ENCODE assay signal across 6 cellular contexts in genomic region chr4:141669501-141669900, GRCh38.
"Had no signal": no experiment of that assay in that cellular context is flagged by ENCODE, and none has a peak within 500 bp of the region (broad histone marks: within the 10 kb centered on the region; RNA-seq: fewer than 3 reads in every experiment).

No MANE protein-coding gene starts in this region.

- H3K27ac ChIP-seq: GM23248 had no signal

- ATAC-seq: K562 had no signal

- H3K9me3 ChIP-seq: HAP-1 had no signal

- H3K4me1 ChIP-seq: HAP-1 had no signal

- H3K36me3 ChIP-seq: HAP-1 had no signal

- DNase-seq: GM23248, GOT3, H7, IMR-90 had no signal

- H3K9ac ChIP-seq: GM23248 had no signal

- H2AFZ ChIP-seq: GM23248 had no signal

- H3K4me3 ChIP-seq: GM23248, HAP-1, K562 had no signal
